In the genomic region with DNA sequence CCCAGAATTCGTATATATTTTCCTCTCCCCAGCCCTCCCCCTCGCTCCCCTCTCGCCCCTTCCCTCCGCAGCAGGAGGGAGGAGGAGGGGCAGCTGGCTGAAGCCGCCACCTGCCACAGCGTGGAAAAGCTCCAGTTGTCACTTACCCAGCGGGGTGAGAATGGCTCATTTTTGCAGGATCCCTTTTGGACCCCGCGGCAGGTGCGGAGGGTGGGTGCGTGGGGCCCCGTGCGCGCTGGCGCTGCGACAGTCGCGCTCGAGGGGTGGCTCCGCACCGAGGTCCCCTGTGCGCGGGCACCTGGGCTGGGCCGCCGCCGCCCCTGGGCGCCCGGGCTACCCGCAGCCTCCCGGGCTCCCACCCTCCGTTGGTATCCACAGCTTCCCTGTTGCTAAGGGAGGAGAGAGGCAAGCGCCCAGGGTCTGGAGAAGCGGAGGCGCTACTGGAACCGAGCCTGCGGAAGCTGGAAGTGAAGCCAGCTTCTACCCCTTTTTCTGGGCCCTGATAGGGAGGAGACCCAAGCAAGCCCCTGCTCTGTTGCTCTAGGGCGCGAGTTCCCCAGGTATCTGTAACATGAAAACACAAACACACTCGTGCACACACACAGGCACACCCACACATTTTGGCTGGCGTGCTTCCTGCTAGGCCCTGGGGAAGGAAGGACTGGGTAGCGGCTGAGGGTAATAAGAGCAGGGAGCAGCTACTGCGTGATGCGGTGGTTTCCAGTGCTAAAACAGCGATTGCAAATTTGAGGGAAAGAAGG, we compare ENCODE assay signal across 9 cellular contexts. TPM values are rescaled to one million over a fixed set of nuclear protein-coding genes. Genes with fewer than 3 reads are reported as not detected.
DNase-seq lines count a peak whose midpoint lies in the region; ATAC-seq and TF ChIP-seq lines count a peak whose summit lies in the region.
"Had no signal": no experiment of that assay in that cellular context is flagged by ENCODE, and none has a peak within 500 bp of the region (broad histone marks: within the 10 kb centered on the region; RNA-seq: fewer than 3 reads in every experiment).

A gene with protein sequence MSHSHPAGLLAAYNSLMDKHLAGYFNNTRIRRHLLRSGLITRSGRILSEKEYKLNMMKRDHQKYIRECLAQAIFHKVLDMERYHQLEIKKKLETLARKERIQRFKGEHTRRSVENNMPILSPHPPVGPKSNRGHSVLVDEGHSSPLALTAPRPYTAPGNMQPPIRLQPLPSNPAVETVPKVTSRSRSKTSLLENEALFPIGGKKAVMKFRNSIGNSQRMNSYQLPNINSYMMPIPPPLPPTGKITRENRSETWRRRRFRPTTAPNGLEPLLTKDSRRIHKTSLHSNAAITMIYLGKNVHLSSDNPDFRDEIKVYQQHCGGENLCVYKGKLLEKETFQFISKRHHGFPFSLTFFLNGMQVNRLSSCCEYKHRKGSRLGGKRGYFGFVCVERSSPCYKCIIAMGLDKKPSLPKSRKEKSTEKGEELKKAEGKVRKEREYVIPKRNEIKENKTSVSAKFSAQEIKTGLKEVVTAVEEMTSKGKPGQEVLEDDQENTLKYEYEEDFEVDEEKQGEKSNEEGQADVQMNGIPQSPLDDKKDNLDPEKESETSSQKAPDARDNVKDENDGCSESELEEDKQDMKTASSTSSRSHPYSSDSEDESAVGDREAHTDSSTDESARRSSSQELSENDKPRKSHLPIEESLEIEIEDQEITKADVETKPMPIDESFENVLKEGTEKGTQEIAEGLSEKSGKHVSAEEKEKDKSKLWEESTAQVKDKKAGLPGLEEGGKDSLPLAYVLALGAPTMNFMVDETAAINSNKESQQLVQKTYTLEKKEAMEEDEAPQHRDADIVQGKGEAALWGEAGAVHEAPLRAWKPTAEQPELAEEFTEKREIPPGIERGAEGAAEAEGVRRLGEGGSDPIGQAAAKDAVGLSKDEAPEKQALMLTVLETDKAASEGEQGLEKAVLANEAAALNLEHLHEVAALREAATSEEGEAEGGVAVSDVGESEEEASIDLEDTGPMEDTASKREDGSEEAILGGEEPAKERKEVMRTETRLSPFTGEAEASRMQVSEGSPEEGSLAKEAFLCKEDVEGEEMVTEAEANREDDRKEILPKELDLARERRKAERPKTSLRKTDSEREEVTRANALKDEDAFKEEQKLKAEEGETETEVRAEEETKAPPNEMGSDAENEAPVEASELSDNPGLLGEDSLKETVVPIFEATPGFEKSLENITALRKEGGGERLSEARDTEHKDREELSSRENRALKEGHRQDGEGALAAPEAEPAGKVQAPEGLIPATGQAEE (N-terminal part only) (minus strand): TSS at position 442 of the 761 bp plus-strand sequence. CDS start 273 bp downstream, at position 169.

- ATAC-seq in GM18502 (IDR thresholded peaks at IDR 0.05; ENCODE audit: poor library complexity, unreplicated experiment) (peak; percentile 58), HG02852 (IDR thresholded peaks at IDR 0.05; ENCODE audit: unreplicated experiment) (peak; percentile 58), upper lobe of left lung (ENCODE audit: low FRiP score in 2 of 2) (peak in 1 of 2 donors; percentile 26)

- H3K9me3 ChIP-seq in upper lobe of left lung = peaks cover 0 to 7% (median 2%) of the 10 kb centered on the region in 4 donors

- H3K27me3 ChIP-seq in layer of hippocampus (ENCODE audit: control insufficient read depth, insufficient read depth, low read length) (peaks cover 2% of the 10 kb centered on the region), upper lobe of left lung (peaks cover 0 to 8% (median 0%) of the 10 kb centered on the region in 4 donors)

- H3K4me3 ChIP-seq in upper lobe of left lung = peak within 1 kb of the TSS in 3 of 4 donors; percentile 23 to 29 (median 26)

- peaks cover 0 to 8% (median 2%) of the 10 kb centered on the region in 4 donors for H3K4me1 ChIP-seq in upper lobe of left lung

- DNase-seq in amygdala (lab: John Stamatoyannopoulos, UW) = peak in 42 of 56 donors; percentile 6 to 80 (median 32)
- peak in 1 of 2 donors; percentile 79 for DNase-seq in upper lobe of left lung
- no peak for DNase-seq in activated CD4-positive, alpha-beta T cell treated with anti-CD3 and anti-CD28 coated beads, Interleukin-2, amount 50 U/mL, for 4 hours
- DNase-seq in activated T-cell treated with anti-CD3 and anti-CD28 coated beads for 4 hours = no peak
- no peak for DNase-seq in stimulated activated CD8-positive, alpha-beta memory T cell treated with anti-CD3 and anti-CD28 coated beads, Interleukin-4, amount 100 ng/mL, for 48 hours

- no peak for TF ChIP-seq CTCF in upper lobe of left lung (IDR thresholded peaks at IDR 0.05)

- H3K27ac ChIP-seq in layer of hippocampus (ENCODE audit: low read depth, low read length) = peak within 1 kb of the TSS; percentile 35
- no peak within 1 kb of the TSS for H3K27ac ChIP-seq in upper lobe of left lung

- H3K36me3 ChIP-seq in upper lobe of left lung = no peaks in the 10 kb centered on the region

- 5 to 6% methylated on average over 14 to 38 of the region's 44 CpGs for WGBS in upper lobe of left lung, 2 donors

- TF ChIP-seq EP300 in upper lobe of left lung (IDR thresholded peaks at IDR 0.05) = no peak

- TF ChIP-seq POLR2A in upper lobe of left lung (IDR thresholded peaks at IDR 0.05) = no peak

RNA-seq across cellular contexts. Expression of the gene that starts here (rescaled TPM):
- 10 to 100 TPM in 2 of 6 donors, 1 to 10 TPM in 3, under 1 TPM in 1; 0.23 to 37.5 (median 3.7) TPM for total RNA-seq in upper lobe of left lung
- total RNA-seq: M059J had no signal

Comparison
In these comparisons a context has a peak if more than half of its experiments do, and no peak if none do; other contexts are left out.
1. DNase-seq: peak in amygdala (42 of 56); none in activated CD4-positive, alpha-beta T cell treated with anti-CD3 and anti-CD28 coated beads, Interleukin-2, amount 50 U/mL, for 4 hours (0 of 2), activated T-cell treated with anti-CD3 and anti-CD28 coated beads for 4 hours (single experiment) and stimulated activated CD8-positive, alpha-beta memory T cell treated with anti-CD3 and anti-CD28 coated beads, Interleukin-4, amount 100 ng/mL, for 48 hours (single experiment).